ENCODE assay signal across 11 cellular contexts in the genomic region with DNA sequence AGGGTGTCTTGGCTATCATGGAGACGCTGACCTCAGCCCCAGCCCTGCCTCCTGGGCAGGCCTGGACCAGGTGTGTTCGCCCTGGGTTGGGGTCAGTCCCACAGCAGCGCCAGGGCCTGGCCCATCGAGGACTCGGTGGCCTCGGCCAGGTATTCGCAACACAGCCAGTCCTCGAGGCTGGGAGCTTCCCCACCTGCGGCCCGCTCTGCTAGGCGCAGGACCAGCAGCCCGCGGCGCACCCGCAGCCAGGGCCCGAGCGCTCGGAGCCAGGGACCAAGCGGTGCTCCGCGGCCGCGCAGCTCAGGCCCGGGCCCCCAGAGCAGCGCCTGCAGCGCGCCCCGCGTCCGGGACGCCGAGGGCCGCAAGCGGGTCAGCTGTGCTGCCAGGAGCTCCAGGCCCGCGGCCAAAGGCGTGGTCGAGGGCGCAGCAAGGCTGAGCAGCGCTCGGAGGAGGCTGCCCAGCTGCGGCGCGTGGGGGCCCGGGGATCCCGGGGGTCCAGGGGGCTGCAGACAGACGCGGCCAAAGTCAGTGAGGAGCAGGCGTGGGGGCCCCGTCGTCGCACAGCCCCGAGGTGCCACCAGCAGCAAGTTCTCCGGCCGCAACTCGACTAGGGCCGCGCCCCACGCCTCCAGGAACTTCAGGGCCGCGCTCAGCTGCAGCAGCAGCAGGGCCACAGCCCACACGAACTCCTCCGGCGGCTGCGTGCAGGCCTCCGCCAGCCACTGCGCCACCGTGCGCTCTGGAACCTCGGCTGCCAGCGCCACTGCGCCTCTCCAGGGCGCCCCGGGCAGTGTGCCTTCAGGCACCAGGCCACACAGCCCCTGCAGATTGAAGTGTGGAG. TPM values are rescaled to one million over a fixed set of nuclear protein-coding genes. Genes with fewer than 3 reads are reported as not detected.
DNase-seq lines count a peak whose midpoint lies in the region; ATAC-seq and TF ChIP-seq lines count a peak whose summit lies in the region.
"Had no signal": no experiment of that assay in that cellular context is flagged by ENCODE, and none has a peak within 500 bp of the region (broad histone marks: within the 10 kb centered on the region; RNA-seq: fewer than 3 reads in every experiment).

No MANE protein-coding gene starts in this region.

- peaks cover 31% of the 10 kb centered on the region for H3K4me1 Mint-ChIP-seq in activated naive CD8-positive, alpha-beta T cell treated with anti-CD3 and anti-CD28 coated beads, Interleukin-2, amount 50 U/mL, for 24 hours

- in situ Hi-C loops in gastrocnemius medialis (cut with MboI; ENCODE audit: low sequenced_read_pairs in 4 of 4) = loop anchor here (5.0 to 25.0 kb wide), 2 partner anchors 39 to 111 kb away; partner anchors contain the start of genes PLEKHJ1 (in 1 of the 4) and SF3A2 (in 1 of the 4)

- 44% methylated on average over 15 of the region's 74 CpGs for WGBS in esophagus muscularis mucosa

- peaks cover 34% of the 10 kb centered on the region for H3F3A ChIP-seq in MM.1S (ENCODE audit: insufficient read depth, low read length)

- H3K36me3 ChIP-seq in MM.1S (replicated peaks; ENCODE audit: insufficient read depth, low read length) = peaks cover 17% of the 10 kb centered on the region
- peaks cover 17 to 43% (median 35%) of the 10 kb centered on the region in 4 donors for H3K36me3 ChIP-seq in esophagus muscularis mucosa
- H3K36me3 ChIP-seq in gastrocnemius medialis = peaks cover 0 to 19% of the 10 kb centered on the region in 2 donors

- H3K9me3 ChIP-seq in MM.1S (replicated peaks; ENCODE audit: insufficient read depth, low read length) (no peaks in the 10 kb centered on the region), esophagus muscularis mucosa (no peaks in the 10 kb centered on the region), gastrocnemius medialis (no peaks in the 10 kb centered on the region)
- H3K9me3 ChIP-seq: body of pancreas had no signal

- no peak for TF ChIP-seq EP300 in esophagus muscularis mucosa (IDR thresholded peaks at IDR 0.05)

- no peak overlapping the region for H2AFZ ChIP-seq in MM.1S (ENCODE audit: low read length)

- H3K4me3 ChIP-seq in MM.1S (ENCODE audit: low read length) (no peak overlapping the region), esophagus muscularis mucosa (peak overlapping the region; percentile 16 to 23 (median 22)), gastrocnemius medialis (peak overlapping the region in 1 of 4 donors; percentile 9)
- H3K4me3 ChIP-seq: body of pancreas, SK-N-MC had no signal

- DNase-seq in MM.1S = peak; percentile 5
- DNase-seq in esophagus muscularis mucosa (ENCODE audit: extremely low spot score) = no peak
- peak in 1 of 2 donors; percentile 53 for DNase-seq in gastrocnemius medialis
- DNase-seq in activated naive CD8-positive, alpha-beta T cell treated with anti-CD3 and anti-CD28 coated beads, Interleukin-2, amount 50 U/mL, for 24 hours = no peak
- no peak for DNase-seq in COLO829 (ENCODE audit: low spot score)
- DNase-seq: NCI-H524 treated with DMSO at 0.1 percent for 48 hours had no signal

- ATAC-seq in gastrocnemius medialis (no peak), GM19395 (IDR thresholded peaks at IDR 0.05; ENCODE audit: unreplicated experiment) (no peak)
- no peak for ATAC-seq in activated naive CD8-positive, alpha-beta T cell treated with anti-CD3 and anti-CD28 coated beads, Interleukin-2, amount 50 U/mL, for 24 hours
- ATAC-seq: body of pancreas had no signal

- TF ChIP-seq POLR2A in esophagus muscularis mucosa (IDR thresholded peaks at IDR 0.05; ENCODE audit: low read depth) (no peak), gastrocnemius medialis (IDR thresholded peaks at IDR 0.05) (no peak)

- H3K79me2 ChIP-seq in MM.1S (ENCODE audit: low read length) = peaks cover 43% of the 10 kb centered on the region

- H3K4me3 Mint-ChIP-seq in activated naive CD8-positive, alpha-beta T cell treated with anti-CD3 and anti-CD28 coated beads, Interleukin-2, amount 50 U/mL, for 24 hours = no peak overlapping the region

- no peak for TF ChIP-seq CTCF in MM.1S (IDR thresholded peaks at IDR 0.05; ENCODE audit: low read length)
- TF ChIP-seq CTCF in esophagus muscularis mucosa (IDR thresholded peaks at IDR 0.05) = no peak
- no peak for TF ChIP-seq CTCF in gastrocnemius medialis (IDR thresholded peaks at IDR 0.05 in 4 of 5, conservative IDR thresholded peaks at IDR 0.05 in 1 of 5)

- no peaks in the 10 kb centered on the region for H3K27me3 Mint-ChIP-seq in activated naive CD8-positive, alpha-beta T cell treated with anti-CD3 and anti-CD28 coated beads, Interleukin-2, amount 50 U/mL, for 24 hours

- peaks cover 24% of the 10 kb centered on the region for H3K36me3 Mint-ChIP-seq in activated naive CD8-positive, alpha-beta T cell treated with anti-CD3 and anti-CD28 coated beads, Interleukin-2, amount 50 U/mL, for 24 hours (ENCODE audit: low read depth)

- no peaks in the 10 kb centered on the region for H3K9me3 Mint-ChIP-seq in activated naive CD8-positive, alpha-beta T cell treated with anti-CD3 and anti-CD28 coated beads, Interleukin-2, amount 50 U/mL, for 24 hours

- H3K27ac ChIP-seq in MM.1S (ENCODE audit: low read length) (no peak overlapping the region), esophagus muscularis mucosa (replicated peaks in 1 of 4) (peak overlapping the region; percentile 28 to 100 (median 80)), gastrocnemius medialis (peak overlapping the region; percentile 35 to 65 (median 54))
- H3K27ac ChIP-seq: SK-N-MC had no signal

- H3K27me3 ChIP-seq in MM.1S (replicated peaks; ENCODE audit: insufficient read depth, low read length) = no peaks in the 10 kb centered on the region
- no peaks in the 10 kb centered on the region for H3K27me3 ChIP-seq in esophagus muscularis mucosa
- H3K27me3 ChIP-seq in gastrocnemius medialis = no peaks in the 10 kb centered on the region
- H3K27me3 ChIP-seq: body of pancreas had no signal

- no peak overlapping the region for H3K4me2 ChIP-seq in MM.1S (ENCODE audit: low read depth, low read length)

- H3K27ac Mint-ChIP-seq in activated naive CD8-positive, alpha-beta T cell treated with anti-CD3 and anti-CD28 coated beads, Interleukin-2, amount 50 U/mL, for 24 hours = no peak overlapping the region

- H3K4me1 ChIP-seq in MM.1S (ENCODE audit: low read length) (peaks cover 26% of the 10 kb centered on the region), esophagus muscularis mucosa (peaks cover 42 to 64% (median 59%) of the 10 kb centered on the region in 4 donors), gastrocnemius medialis (peaks cover 36 to 43% of the 10 kb centered on the region in 2 donors)

- H3K9ac ChIP-seq in MM.1S (ENCODE audit: low read length) = no peak overlapping the region

- H4K20me1 ChIP-seq in MM.1S (ENCODE audit: insufficient read depth, low read length) = peaks cover 25% of the 10 kb centered on the region

- H3K9me2 ChIP-seq in MM.1S (replicated peaks; ENCODE audit: insufficient read depth, low read length) = no peaks in the 10 kb centered on the region

- intact Hi-C loops in esophagus muscularis mucosa (cut with DNase I) = loop anchor here (5.0 kb wide), 2 partner anchors 51 to 116 kb away; partner anchors contain the start of genes LSM7 and SPPL2B
- intact Hi-C loops in gastrocnemius medialis (cut with DNase I; ENCODE audit: low total_unique reads) = loop anchor here (5.0 kb wide), 1 partner anchor 41 kb away; no protein-coding TSS in a partner anchor

RNA-seq across cellular contexts. Expression of gene PEAK3, which starts 6.2 kb away (rescaled TPM):
- 1 to 10 TPM in 3 of 4 donors, under 1 TPM in 1; 0.78 to 2.3 (median 1.3) TPM for total RNA-seq in esophagus muscularis mucosa
- under 1 TPM in 1 of 4 donors, not detected in 3; 0.11 TPM for total RNA-seq in gastrocnemius medialis

RNA-seq across cellular contexts. Expression of gene JSRP1, which starts 19.6 kb away (rescaled TPM):
- total RNA-seq in esophagus muscularis mucosa (not detected), gastrocnemius medialis (100 to 1,000 TPM; 152 to 383 (median 303) TPM)
- total RNA-seq: body of pancreas, mononuclear cell, renal cortical epithelial cell had no signal

RNA-seq across cellular contexts. Expression of gene AMH, which starts 26.7 kb away (rescaled TPM):
- total RNA-seq in esophagus muscularis mucosa (1 to 10 TPM in 3 of 4 donors, under 1 TPM in 1; 0.50 to 3.7 (median 1.3) TPM), gastrocnemius medialis (1 to 10 TPM in 2 of 4 donors, under 1 TPM in 2; 0.80 to 3.9 (median 1.2) TPM)

RNA-seq across cellular contexts. Expression of gene LINGO3, which starts 32.1 kb away (rescaled TPM):
- not detected for total RNA-seq in esophagus muscularis mucosa
- not detected for total RNA-seq in gastrocnemius medialis
- total RNA-seq: body of pancreas had no signal

RNA-seq across cellular contexts. Expression of gene SF3A2, which starts 39.2 kb away (rescaled TPM):
- total RNA-seq in esophagus muscularis mucosa = 10 to 100 TPM; 29.5 to 56.9 (median 35.3) TPM
- total RNA-seq in gastrocnemius medialis = 10 to 100 TPM; 23.9 to 29.2 (median 26.5) TPM

Comparison
In these comparisons a context has a peak if more than half of its experiments do, and no peak if none do; other contexts are left out.
1. RNA of gene JSRP1, which starts 19.6 kb away (total RNA-seq): 152 to 383 TPM in gastrocnemius medialis; not detected in esophagus muscularis mucosa; every median in the first group is over 100 times any median in the second.